In the genomic region with DNA sequence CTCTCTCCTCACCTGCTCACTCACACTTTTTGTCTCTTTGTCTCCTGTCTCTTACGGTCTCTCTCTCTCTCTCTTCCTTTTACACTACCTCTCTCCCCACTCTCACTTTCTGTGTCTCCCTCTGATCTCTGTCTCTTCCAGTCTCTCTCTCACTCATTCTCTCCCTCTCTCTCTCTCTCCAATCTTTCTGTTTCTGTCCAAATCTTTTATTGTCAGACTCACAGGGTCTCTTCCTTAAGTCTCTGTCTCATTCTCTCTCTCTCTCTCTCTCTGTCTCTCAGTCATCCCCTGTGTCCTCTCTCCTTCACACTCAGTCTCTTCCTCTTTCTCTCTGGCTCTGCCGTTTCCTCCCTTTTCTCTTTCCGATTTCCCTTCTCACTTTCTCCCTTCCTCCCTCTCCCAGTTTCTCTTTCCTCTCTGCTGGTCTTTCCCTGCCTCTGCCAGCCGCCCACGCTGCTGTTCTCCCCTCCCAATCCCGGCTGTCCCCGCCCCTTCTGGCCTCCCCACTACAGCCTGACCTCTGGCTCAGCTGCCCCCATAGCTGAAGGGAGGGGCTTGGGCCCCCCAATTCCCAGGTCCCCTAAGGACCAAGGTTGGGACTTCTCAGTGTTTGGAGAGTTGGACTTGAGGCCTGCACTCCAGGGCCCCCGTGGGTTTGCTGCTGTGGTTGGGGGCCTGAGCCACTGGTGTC, we compare ENCODE assay signal across 1 cellular context.
TF ChIP-seq lines count a peak whose summit lies in the region.

A gene with protein sequence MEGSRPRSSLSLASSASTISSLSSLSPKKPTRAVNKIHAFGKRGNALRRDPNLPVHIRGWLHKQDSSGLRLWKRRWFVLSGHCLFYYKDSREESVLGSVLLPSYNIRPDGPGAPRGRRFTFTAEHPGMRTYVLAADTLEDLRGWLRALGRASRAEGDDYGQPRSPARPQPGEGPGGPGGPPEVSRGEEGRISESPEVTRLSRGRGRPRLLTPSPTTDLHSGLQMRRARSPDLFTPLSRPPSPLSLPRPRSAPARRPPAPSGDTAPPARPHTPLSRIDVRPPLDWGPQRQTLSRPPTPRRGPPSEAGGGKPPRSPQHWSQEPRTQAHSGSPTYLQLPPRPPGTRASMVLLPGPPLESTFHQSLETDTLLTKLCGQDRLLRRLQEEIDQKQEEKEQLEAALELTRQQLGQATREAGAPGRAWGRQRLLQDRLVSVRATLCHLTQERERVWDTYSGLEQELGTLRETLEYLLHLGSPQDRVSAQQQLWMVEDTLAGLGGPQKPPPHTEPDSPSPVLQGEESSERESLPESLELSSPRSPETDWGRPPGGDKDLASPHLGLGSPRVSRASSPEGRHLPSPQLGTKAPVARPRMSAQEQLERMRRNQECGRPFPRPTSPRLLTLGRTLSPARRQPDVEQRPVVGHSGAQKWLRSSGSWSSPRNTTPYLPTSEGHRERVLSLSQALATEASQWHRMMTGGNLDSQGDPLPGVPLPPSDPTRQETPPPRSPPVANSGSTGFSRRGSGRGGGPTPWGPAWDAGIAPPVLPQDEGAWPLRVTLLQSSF (minus strand): TSS at position 422 of the 691 bp plus-strand sequence. CDS start 997 bp downstream, outside the sequence.

TF ChIP-seq in A549, 52 proteins besides CTCF, POLR2A, EP300 and RAD21:
- TF ChIP-seq, protein P1, sequence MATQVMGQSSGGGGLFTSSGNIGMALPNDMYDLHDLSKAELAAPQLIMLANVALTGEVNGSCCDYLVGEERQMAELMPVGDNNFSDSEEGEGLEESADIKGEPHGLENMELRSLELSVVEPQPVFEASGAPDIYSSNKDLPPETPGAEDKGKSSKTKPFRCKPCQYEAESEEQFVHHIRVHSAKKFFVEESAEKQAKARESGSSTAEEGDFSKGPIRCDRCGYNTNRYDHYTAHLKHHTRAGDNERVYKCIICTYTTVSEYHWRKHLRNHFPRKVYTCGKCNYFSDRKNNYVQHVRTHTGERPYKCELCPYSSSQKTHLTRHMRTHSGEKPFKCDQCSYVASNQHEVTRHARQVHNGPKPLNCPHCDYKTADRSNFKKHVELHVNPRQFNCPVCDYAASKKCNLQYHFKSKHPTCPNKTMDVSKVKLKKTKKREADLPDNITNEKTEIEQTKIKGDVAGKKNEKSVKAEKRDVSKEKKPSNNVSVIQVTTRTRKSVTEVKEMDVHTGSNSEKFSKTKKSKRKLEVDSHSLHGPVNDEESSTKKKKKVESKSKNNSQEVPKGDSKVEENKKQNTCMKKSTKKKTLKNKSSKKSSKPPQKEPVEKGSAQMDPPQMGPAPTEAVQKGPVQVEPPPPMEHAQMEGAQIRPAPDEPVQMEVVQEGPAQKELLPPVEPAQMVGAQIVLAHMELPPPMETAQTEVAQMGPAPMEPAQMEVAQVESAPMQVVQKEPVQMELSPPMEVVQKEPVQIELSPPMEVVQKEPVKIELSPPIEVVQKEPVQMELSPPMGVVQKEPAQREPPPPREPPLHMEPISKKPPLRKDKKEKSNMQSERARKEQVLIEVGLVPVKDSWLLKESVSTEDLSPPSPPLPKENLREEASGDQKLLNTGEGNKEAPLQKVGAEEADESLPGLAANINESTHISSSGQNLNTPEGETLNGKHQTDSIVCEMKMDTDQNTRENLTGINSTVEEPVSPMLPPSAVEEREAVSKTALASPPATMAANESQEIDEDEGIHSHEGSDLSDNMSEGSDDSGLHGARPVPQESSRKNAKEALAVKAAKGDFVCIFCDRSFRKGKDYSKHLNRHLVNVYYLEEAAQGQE (IDR thresholded peaks at IDR 0.05): no peak
- TF ChIP-seq PHF8 (IDR thresholded peaks at IDR 0.05; ENCODE audit: borderline replicate concordance, low read depth) (no peak), POLR2AphosphoS2 (conservative IDR thresholded peaks at IDR 0.05; ENCODE audit: low read length) (no peak), KDM1A (IDR thresholded peaks at IDR 0.05; ENCODE audit: low read depth) (no peak), SMC3 (IDR thresholded peaks at IDR 0.05) (no peak), ZNF302 (CRISPR knock-in tag; IDR thresholded peaks at IDR 0.05) (no peak), JUN (IDR thresholded peaks at IDR 0.05) (no peak), GATA3 (IDR thresholded peaks at IDR 0.05; ENCODE audit: borderline replicate concordance) (no peak), JUNB (IDR thresholded peaks at IDR 0.05) (no peak), MYC (IDR thresholded peaks at IDR 0.05; ENCODE audit: borderline replicate concordance, low read length) (no peak), ZSCAN20 (CRISPR knock-in tag; IDR thresholded peaks at IDR 0.05) (no peak), FOSB (CRISPR knock-in tag; IDR thresholded peaks at IDR 0.05) (no peak), HEYL (CRISPR knock-in tag; IDR thresholded peaks at IDR 0.05) (no peak), RCOR1 (IDR thresholded peaks at IDR 0.05; ENCODE audit: low read depth, low read length) (no peak), EHMT2 (IDR thresholded peaks at IDR 0.05; ENCODE audit: low read depth) (no peak), CBX8 (IDR thresholded peaks at IDR 0.05) (no peak), RFX5 (IDR thresholded peaks at IDR 0.05) (no peak)
- TF ChIP-seq, protein P2, sequence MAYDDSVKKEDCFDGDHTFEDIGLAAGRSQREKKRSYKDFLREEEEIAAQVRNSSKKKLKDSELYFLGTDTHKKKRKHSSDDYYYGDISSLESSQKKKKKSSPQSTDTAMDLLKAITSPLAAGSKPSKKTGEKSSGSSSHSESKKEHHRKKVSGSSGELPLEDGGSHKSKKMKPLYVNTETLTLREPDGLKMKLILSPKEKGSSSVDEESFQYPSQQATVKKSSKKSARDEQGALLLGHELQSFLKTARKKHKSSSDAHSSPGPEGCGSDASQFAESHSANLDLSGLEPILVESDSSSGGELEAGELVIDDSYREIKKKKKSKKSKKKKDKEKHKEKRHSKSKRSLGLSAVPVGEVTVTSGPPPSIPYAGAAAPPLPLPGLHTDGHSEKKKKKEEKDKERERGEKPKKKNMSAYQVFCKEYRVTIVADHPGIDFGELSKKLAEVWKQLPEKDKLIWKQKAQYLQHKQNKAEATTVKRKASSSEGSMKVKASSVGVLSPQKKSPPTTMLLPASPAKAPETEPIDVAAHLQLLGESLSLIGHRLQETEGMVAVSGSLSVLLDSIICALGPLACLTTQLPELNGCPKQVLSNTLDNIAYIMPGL (CRISPR knock-in tag; IDR thresholded peaks at IDR 0.05; ENCODE audit: borderline replicate concordance): no peak
- TF ChIP-seq, protein P3, sequence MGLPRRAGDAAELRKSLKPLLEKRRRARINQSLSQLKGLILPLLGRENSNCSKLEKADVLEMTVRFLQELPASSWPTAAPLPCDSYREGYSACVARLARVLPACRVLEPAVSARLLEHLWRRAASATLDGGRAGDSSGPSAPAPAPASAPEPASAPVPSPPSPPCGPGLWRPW (IDR thresholded peaks at IDR 0.05): no peak
- TF ChIP-seq, protein P4, sequence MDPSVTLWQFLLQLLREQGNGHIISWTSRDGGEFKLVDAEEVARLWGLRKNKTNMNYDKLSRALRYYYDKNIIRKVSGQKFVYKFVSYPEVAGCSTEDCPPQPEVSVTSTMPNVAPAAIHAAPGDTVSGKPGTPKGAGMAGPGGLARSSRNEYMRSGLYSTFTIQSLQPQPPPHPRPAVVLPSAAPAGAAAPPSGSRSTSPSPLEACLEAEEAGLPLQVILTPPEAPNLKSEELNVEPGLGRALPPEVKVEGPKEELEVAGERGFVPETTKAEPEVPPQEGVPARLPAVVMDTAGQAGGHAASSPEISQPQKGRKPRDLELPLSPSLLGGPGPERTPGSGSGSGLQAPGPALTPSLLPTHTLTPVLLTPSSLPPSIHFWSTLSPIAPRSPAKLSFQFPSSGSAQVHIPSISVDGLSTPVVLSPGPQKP (IDR thresholded peaks at IDR 0.05; ENCODE audit: low read depth, low read length): no peak
